ENCODE assay signal across 18 cellular contexts in the genomic region with DNA sequence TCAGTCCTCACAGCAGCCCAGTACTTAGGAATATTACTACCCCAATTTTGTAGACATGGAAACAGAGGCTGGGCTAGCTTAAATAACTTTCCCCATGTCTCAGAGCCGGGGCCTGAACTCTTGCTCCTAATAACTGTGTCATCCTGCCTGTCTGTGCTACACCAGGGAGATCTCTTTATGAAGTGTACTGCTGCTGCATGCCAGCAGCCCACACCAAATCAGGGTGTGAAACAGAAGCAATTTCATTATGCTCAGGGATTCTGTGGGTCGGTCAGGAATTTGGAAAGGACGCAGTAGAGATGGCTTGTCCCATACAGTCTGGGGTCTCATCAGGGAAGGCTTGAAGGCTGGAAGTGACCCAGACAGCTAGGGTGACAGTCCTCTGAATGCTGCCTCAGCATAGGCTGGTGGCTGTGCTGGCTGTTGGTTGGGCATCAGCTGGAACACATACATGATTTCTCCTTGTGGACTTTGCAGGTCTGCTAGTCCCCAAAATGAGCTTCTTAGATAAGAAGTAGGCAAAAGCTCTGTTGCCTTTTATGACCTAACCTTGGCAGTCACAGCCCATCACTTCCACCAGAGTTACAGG. TPM values are rescaled to one million over a fixed set of nuclear protein-coding genes. Genes with fewer than 3 reads are reported as not detected.
DNase-seq lines count a peak whose midpoint lies in the region; ATAC-seq and TF ChIP-seq lines count a peak whose summit lies in the region.
"Had no signal": no experiment of that assay in that cellular context is flagged by ENCODE, and none has a peak within 500 bp of the region (broad histone marks: within the 10 kb centered on the region; RNA-seq: fewer than 3 reads in every experiment).

No MANE protein-coding gene starts in this region.

- TF ChIP-seq POLR2A in heart left ventricle (IDR thresholded peaks at IDR 0.05) = no peak
- TF ChIP-seq POLR2A in gastrocnemius medialis (IDR thresholded peaks at IDR 0.05) = no peak

- DNase-seq in heart left ventricle = no peak
- no peak for DNase-seq in Right ventricle myocardium inferior (ENCODE audit: missing footprints)
- DNase-seq in ascending aorta (ENCODE audit: low spot score in 2 of 2) = no peak
- DNase-seq in gastrocnemius medialis = no peak
- no peak for DNase-seq in medulla oblongata (ENCODE audit: extremely low spot score)
- no peak for DNase-seq in GM13976 (ENCODE audit: low spot score)
- no peak for DNase-seq in DMS53 treated with DMSO at 0.1 percent for 48 hours (lab: John Stamatoyannopoulos, UW; ENCODE audit: unreplicated experiment)
- DNase-seq: AML-193, Caco-2, GDM1, HCEC 1CT, KBM-7, NCI-H1105, NCI-H2081 treated with DMSO at 0.1 percent for 48 hours, Peyer's patch had no signal

- in situ Hi-C loops in gastrocnemius medialis (cut with MboI; ENCODE audit: low sequenced_read_pairs in 4 of 4) (loop anchor here in 1 of 4 donors (25.0 kb wide), 1 partner anchor 319 kb away; a partner anchor contains a TSS), GM13976 (cut with MboI; ENCODE audit: low sequenced_read_pairs, unreplicated experiment) (no loop called here)

- peak overlapping the region in 4 of 12 donors; percentile 18 to 43 (median 38) for H3K27ac ChIP-seq in heart left ventricle
- H3K27ac ChIP-seq in HEK293 (ENCODE audit: extremely low read depth, low read depth, low read length) = no peak overlapping the region
- H3K27ac ChIP-seq in ascending aorta = peak overlapping the region; percentile 4 to 46
- H3K27ac ChIP-seq in gastrocnemius medialis = peak overlapping the region in 3 of 4 donors; percentile 5 to 53 (median 51)
- H3K27ac ChIP-seq: C4-2B, Peyer's patch had no signal

- H3K4me1 ChIP-seq in heart left ventricle = peaks cover 0 to 40% (median 10%) of the 10 kb centered on the region in 12 donors
- H3K4me1 ChIP-seq in HEK293 (ENCODE audit: control insufficient read depth, insufficient read depth, low read length) = peaks cover 12% of the 10 kb centered on the region
- peaks cover 0 to 15% of the 10 kb centered on the region in 2 donors for H3K4me1 ChIP-seq in ascending aorta
- peaks cover 16 to 27% of the 10 kb centered on the region in 2 donors for H3K4me1 ChIP-seq in gastrocnemius medialis

- ATAC-seq in heart left ventricle (peak in 3 of 4 donors; percentile 41 to 47 (median 43)), Right ventricle myocardium inferior (no peak), gastrocnemius medialis (no peak)
- ATAC-seq: GM23338 had no signal

- H3K27me3 ChIP-seq in heart left ventricle (peaks cover 0 to 19% (median 0%) of the 10 kb centered on the region in 9 donors), ascending aorta (no peaks in the 10 kb centered on the region), gastrocnemius medialis (no peaks in the 10 kb centered on the region)
- H3K27me3 ChIP-seq: Peyer's patch had no signal

- CTCF ChIA-PET in HEK293 (lab: Yijun Ruan, JAX) = interaction anchor here (0.6 to 2.6 kb wide), 9 partner anchors 8 to 152 kb away, joined by 3 to 18 read pairs (median 3); no protein-coding TSS in a partner anchor

- TF ChIP-seq CTCF in heart left ventricle (IDR thresholded peaks at IDR 0.05) = no peak
- no peak for TF ChIP-seq CTCF in HEK293 (tag by site-specific recombination; IDR thresholded peaks at IDR 0.05)
- no peak for TF ChIP-seq CTCF in ascending aorta (IDR thresholded peaks at IDR 0.05)
- no peak for TF ChIP-seq CTCF in gastrocnemius medialis (IDR thresholded peaks at IDR 0.05 in 4 of 5, conservative IDR thresholded peaks at IDR 0.05 in 1 of 5)
- no peak for TF ChIP-seq CTCF in GM13976 (IDR thresholded peaks at IDR 0.05; ENCODE audit: borderline replicate concordance, control extremely low read depth, extremely low read depth, insufficient read depth, missing control alignments)

- no peaks in the 10 kb centered on the region for H3K9me3 ChIP-seq in heart left ventricle
- H3K9me3 ChIP-seq in HEK293 (ENCODE audit: control insufficient read depth, insufficient read depth, low read depth, low read length) = peaks cover 3% of the 10 kb centered on the region; the same call in 1 of the 2 replicates
- no peaks in the 10 kb centered on the region for H3K9me3 ChIP-seq in ascending aorta
- H3K9me3 ChIP-seq in gastrocnemius medialis = no peaks in the 10 kb centered on the region

- H3K36me3 ChIP-seq in heart left ventricle (peaks cover 0 to 74% (median 59%) of the 10 kb centered on the region in 9 donors), HEK293 (ENCODE audit: control insufficient read depth in 2 of 2, insufficient read depth in 1 of 2, low read length in 2 of 2) (peaks cover 76 to 83% of the 10 kb centered on the region in 2 experiments), ascending aorta (peaks cover 3 to 15% of the 10 kb centered on the region in 2 donors), gastrocnemius medialis (peaks cover 0 to 12% of the 10 kb centered on the region in 2 donors)

- H3K4me3 ChIP-seq in heart left ventricle (no peak overlapping the region), HEK293 (ENCODE audit: low read depth, low read length) (no peak overlapping the region), ascending aorta (no peak overlapping the region), gastrocnemius medialis (no peak overlapping the region)
- H3K4me3 ChIP-seq: GM23338, Peyer's patch had no signal

- 84 to 95% (median 90%) methylated on average over 3 of the region's 3 CpGs for WGBS in heart left ventricle, 4 donors

- intact Hi-C loops in heart left ventricle (cut with DNase I) = no loop called here
- intact Hi-C loops in Right ventricle myocardium inferior (cut with DNase I) = no loop called here
- intact Hi-C loops in ascending aorta (cut with DNase I) = no loop called here
- intact Hi-C loops in gastrocnemius medialis (cut with DNase I; ENCODE audit: low total_unique reads) = no loop called here

- POLR2A ChIA-PET in HEK293 (lab: Yijun Ruan, JAX) = interaction anchor here (1.0 kb wide), 1 partner anchor 11 kb away, joined by 3 read pairs; no protein-coding TSS in a partner anchor

TF ChIP-seq in HEK293, 187 proteins besides CTCF, POLR2A, EP300 and RAD21:
- TF ChIP-seq SP7 (tag by site-specific recombination; IDR thresholded peaks at IDR 0.05) = no peak
- TF ChIP-seq, protein P1, sequence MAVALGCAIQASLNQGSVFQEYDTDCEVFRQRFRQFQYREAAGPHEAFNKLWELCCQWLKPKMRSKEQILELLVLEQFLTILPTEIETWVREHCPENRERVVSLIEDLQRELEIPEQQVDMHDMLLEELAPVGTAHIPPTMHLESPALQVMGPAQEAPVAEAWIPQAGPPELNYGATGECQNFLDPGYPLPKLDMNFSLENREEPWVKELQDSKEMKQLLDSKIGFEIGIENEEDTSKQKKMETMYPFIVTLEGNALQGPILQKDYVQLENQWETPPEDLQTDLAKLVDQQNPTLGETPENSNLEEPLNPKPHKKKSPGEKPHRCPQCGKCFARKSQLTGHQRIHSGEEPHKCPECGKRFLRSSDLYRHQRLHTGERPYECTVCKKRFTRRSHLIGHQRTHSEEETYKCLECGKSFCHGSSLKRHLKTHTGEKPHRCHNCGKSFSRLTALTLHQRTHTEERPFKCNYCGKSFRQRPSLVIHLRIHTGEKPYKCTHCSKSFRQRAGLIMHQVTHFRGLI (tag by site-specific recombination; IDR thresholded peaks at IDR 0.05) = 0 out of 2 replicates have a peak, but pooled peaks have one; percentile 45
- no peak for TF ChIP-seq ZNF2 (tag by site-specific recombination; IDR thresholded peaks at IDR 0.05)
- peak; percentile 51; the same call in 1 of the 2 replicates for TF ChIP-seq ZNF350 (tag by site-specific recombination; IDR thresholded peaks at IDR 0.05)
- TF ChIP-seq ZNF600 (tag by site-specific recombination; IDR thresholded peaks at IDR 0.05) = 0 out of 2 replicates have a peak, but pooled peaks have one; percentile 11

RNA-seq across cellular contexts. Expression of a gene that starts 22.6 kb away (rescaled TPM):
- total RNA-seq in heart left ventricle (10 to 100 TPM in 8 of 9 donors, 1 to 10 TPM in 1; 9.1 to 27.3 (median 17.3) TPM), Right ventricle myocardium inferior (14.7 TPM), ascending aorta (6.4 TPM), gastrocnemius medialis (10 to 100 TPM; 11.9 to 21.8 (median 17.8) TPM)
- polyA plus RNA-seq in heart left ventricle = 1 to 10 TPM; 4.2 to 7.7 TPM

RNA-seq across cellular contexts. Expression of a gene that starts 37.5 kb away (rescaled TPM):
- total RNA-seq in heart left ventricle (10 to 100 TPM in 4 of 9 donors, 1 to 10 TPM in 5; 3.6 to 15.2 (median 8.7) TPM), Right ventricle myocardium inferior (5.2 TPM), ascending aorta (115 TPM), gastrocnemius medialis (1 to 10 TPM; 2.3 to 9.9 (median 7.5) TPM)
- polyA plus RNA-seq in heart left ventricle = 1 to 10 TPM; 1.5 to 5.3 TPM

Comparison
In these comparisons a context has a peak if more than half of its experiments do, and no peak if none do; other contexts are left out.
1. ATAC-seq: peak in heart left ventricle (3 of 4); none in Right ventricle myocardium inferior (single experiment) and gastrocnemius medialis (0 of 2).